ENCODE assay signal across 22 cellular contexts in genomic region chr14:79100578-79100977, GRCh38.
A peak's percentile ranks its signal among the peaks of the same experiment; 100 is the strongest.
DNase-seq lines count a peak whose midpoint lies in the region; ATAC-seq, FAIRE-seq and TF ChIP-seq lines count a peak whose summit lies in the region.
"Had no signal": no experiment of that assay in that cellular context is flagged by ENCODE, and none has a peak within 500 bp of the region (broad histone marks: within the 10 kb centered on the region; RNA-seq: fewer than 3 reads in every experiment).

No MANE protein-coding gene starts in this region.

- ATAC-seq in GM18868 (IDR thresholded peaks at IDR 0.05; ENCODE audit: unreplicated experiment) (peak; percentile 70), GM12878 (peak; percentile 62)
- ATAC-seq: A549 had no signal

- no peaks in the 10 kb centered on the region; a peak in 1 of 4 replicates for H3K36me3 ChIP-seq in GM12878 (ENCODE audit: control insufficient read depth in 2 of 2, insufficient read depth in 2 of 2, low read length in 1 of 2)
- H3K36me3 ChIP-seq: BE2C, BLaER1 had no signal

- RAD21 ChIA-PET in GM12878 (lab: Charles Lee; ENCODE audit: unreplicated experiment): no interaction called here

- POLR2A ChIA-PET in GM12878 (lab: Charles Lee): no interaction called here

- no peaks in the 10 kb centered on the region for H3K79me2 ChIP-seq in GM12878 (ENCODE audit: control insufficient read depth, insufficient read depth, low read length)

- in situ Hi-C loops in GM12878 (cut with MboI): no loop called here

- H3K4me1 ChIP-seq in GM12878 (ENCODE audit: control insufficient read depth, insufficient read depth, low read length): no peaks in the 10 kb centered on the region
- H3K4me1 ChIP-seq: A549, BE2C had no signal

- H3K9me3 ChIP-seq in GM12878 (replicated peaks; ENCODE audit: control insufficient read depth, insufficient read depth, low read length): no peaks in the 10 kb centered on the region
- H3K9me3 ChIP-seq: A549, BE2C, BLaER1 had no signal

- no peak for FAIRE-seq in GM12878 (lab: Jason Lieb, UNC)
- FAIRE-seq: A549, GM12892 had no signal

- CTCF ChIA-PET in GM12878 (lab: Yijun Ruan, JAX): interaction anchor here (1.5 kb wide), 1 partner anchor 9 kb away, joined by 3 read pairs; no protein-coding TSS in a partner anchor

- H2AFZ ChIP-seq in GM12878 (ENCODE audit: control insufficient read depth, low read depth, low read length): no peak overlapping the region

- no TSS peak for BruUV-seq in GM12878 (replicated peaks; lab: Mats Ljungman, UMichigan)

- no peak for TF ChIP-seq CTCF in GM12865 (IDR thresholded peaks at IDR 0.05; ENCODE audit: insufficient read depth, low read depth, low read length, missing control alignments)
- TF ChIP-seq CTCF in GM12878 (IDR thresholded peaks at IDR 0.05 in 2 of 3, conservative IDR thresholded peaks at IDR 0.05 in 1 of 3; ENCODE audit: control insufficient read depth in 2 of 3, extremely low read depth in 1 of 3, insufficient read depth in 1 of 3, low read depth in 3 of 3, low read length in 3 of 3): no peak

- H4K20me1 ChIP-seq in GM12878 (ENCODE audit: control insufficient read depth, insufficient read depth): no peaks in the 10 kb centered on the region
- H4K20me1 ChIP-seq: BLaER1 had no signal

- SMC1A ChIA-PET in GM12878 (lab: Charles Lee; ENCODE audit: uncharacterized antibody, unreplicated experiment): no interaction called here

- DNase-seq in GM12865 (ENCODE audit: low read depth) (peak; percentile 35), GM12878 (ENCODE audit: low read depth, low spot score) (no peak), NCI-H748 (lab: John Stamatoyannopoulos, UW; ENCODE audit: unreplicated experiment) (no peak), AG08395 (ENCODE audit: low spot score) (no peak)
- DNase-seq: BE2C; C1 segment of cervical spinal cord; CD4-positive, alpha-beta memory T cell; CD4-positive, CD25-positive, alpha-beta regulatory T cell; CD8-positive, alpha-beta memory T cell; COR-L47; DMS 273 treated with DMSO at 0.1 percent for 48 hours; DMS153; DMS53; DMS79; DND-41; EL; GDM1 had no signal

- TF ChIP-seq POLR2A in GM12878 (IDR thresholded peaks at IDR 0.05; ENCODE audit: low read depth, low read length): no peak

- H3K9ac ChIP-seq in GM12878 (ENCODE audit: control insufficient read depth, insufficient read depth, low read length): no peak overlapping the region
- H3K9ac ChIP-seq: BLaER1 had no signal

- intact Hi-C loops in GM12878 (cut with micrococcal nuclease; ENCODE audit: unreplicated experiment): no loop called here

- WGBS in GM12878 (ENCODE audit: insufficient coverage, insufficient replicate concordance, low lambda C conversion rate, missing lambda C conversion rate): 28% methylated on average over 1 of the region's 1 CpG

- no peak overlapping the region for H3K4me3 ChIP-seq in GM12865 (ENCODE audit: low read depth, low read length)
- H3K4me3 ChIP-seq in GM12878: no peak overlapping the region
- H3K4me3 ChIP-seq: A549, BLaER1 had no signal

- no peaks in the 10 kb centered on the region for H3K27me3 ChIP-seq in GM12878 (replicated peaks in 1 of 2; ENCODE audit: control insufficient read depth in 2 of 2, insufficient read depth in 2 of 2, low read length in 1 of 2)
- H3K27me3 ChIP-seq: BE2C, BLaER1 had no signal

- TF ChIP-seq EP300 in GM12878 (IDR thresholded peaks at IDR 0.05; ENCODE audit: borderline replicate concordance in 1 of 2, control insufficient read depth in 1 of 2, low read depth in 2 of 2, low read length in 2 of 2): no peak

- H3K27ac ChIP-seq in GM12878 (ENCODE audit: control insufficient read depth, insufficient read depth): no peak overlapping the region
- H3K27ac ChIP-seq: 22Rv1, A549, BLaER1 had no signal

- TF ChIP-seq RAD21 in GM12878 (IDR thresholded peaks at IDR 0.05; ENCODE audit: insufficient read depth, low read depth, low read length): no peak

- H3K4me2 ChIP-seq in GM12878 (ENCODE audit: control insufficient read depth, insufficient read depth): no peak overlapping the region
- H3K4me2 ChIP-seq: A549 had no signal

TF ChIP-seq in GM12878, 131 proteins besides CTCF, POLR2A, EP300 and RAD21:
- TF ChIP-seq KLF5 (IDR thresholded peaks at IDR 0.05; ENCODE audit: partially characterized antibody): no peak
- TF ChIP-seq SUZ12 (IDR thresholded peaks at IDR 0.05; ENCODE audit: unreplicated experiment): no peak
- TF ChIP-seq ZNF207 (IDR thresholded peaks at IDR 0.05; ENCODE audit: borderline replicate concordance): no peak
- TF ChIP-seq TARDBP (IDR thresholded peaks at IDR 0.05; ENCODE audit: borderline replicate concordance): no peak
- no peak for TF ChIP-seq SMAD1 (IDR thresholded peaks at IDR 0.05; ENCODE audit: low read depth, partially characterized antibody)
- TF ChIP-seq CREB1 (IDR thresholded peaks at IDR 0.05; ENCODE audit: low read depth): no peak
- TF ChIP-seq MXI1 (IDR thresholded peaks at IDR 0.05; ENCODE audit: low read depth, low read length): no peak
- no peak for TF ChIP-seq JUNB (IDR thresholded peaks at IDR 0.05)
- no peak for TF ChIP-seq SRF (IDR thresholded peaks at IDR 0.05; ENCODE audit: low read depth in 2 of 2, low read length in 2 of 2)
- no peak for TF ChIP-seq HDAC6 (IDR thresholded peaks at IDR 0.05; ENCODE audit: unreplicated experiment)
- TF ChIP-seq ZBTB11 (CRISPR knock-in tag; IDR thresholded peaks at IDR 0.05): no peak
- TF ChIP-seq FOXM1 (IDR thresholded peaks at IDR 0.05; ENCODE audit: low read depth, low read length): no peak
- TF ChIP-seq YY1 (IDR thresholded peaks at IDR 0.05; ENCODE audit: low read depth, low read length): no peak
TF ChIP-seq in GM12878: peak in this region for 0.
